In genomic region chr3:186290791-186291190, GRCh38 we compare ENCODE assay signal across 25 cellular contexts.
"Had no signal": no experiment of that assay in that cellular context is flagged by ENCODE, and none has a peak within 500 bp of the region (broad histone marks: within the 10 kb centered on the region; RNA-seq: fewer than 3 reads in every experiment).

No MANE protein-coding gene starts in this region.

- H3K4me1 ChIP-seq: breast epithelium, Peyer's patch had no signal

- H3K36me3 ChIP-seq: breast epithelium, Peyer's patch had no signal

- FAIRE-seq: K562, TTC549 had no signal

- ATAC-seq: activated T-helper 17 cell treated with anti-CD3 and anti-CD28 coated beads, Interleukin-2, amount 50 U/mL, for 72 hours; K562; T-helper 17 cell had no signal

- H3K9me3 ChIP-seq: breast epithelium, Peyer's patch had no signal

- H3K27ac ChIP-seq: breast epithelium, Peyer's patch, VCaP had no signal

- H3K4me3 ChIP-seq: breast epithelium, K562, Peyer's patch had no signal

- H3K27me3 ChIP-seq: breast epithelium, Peyer's patch had no signal

- DNase-seq: activated CD4-positive, alpha-beta memory T cell treated with anti-CD3 and anti-CD28 coated beads for 36 hours; activated CD4-positive, alpha-beta T cell treated with anti-CD3 and anti-CD28 coated beads, Interleukin-2, amount 10 ng/mL, durations not matched to agents 7 days and 5 days; activated CD4-positive, CD25-positive, alpha-beta regulatory T cell; activated gamma-delta T cell; activated naive CD4-positive, alpha-beta T cell treated with anti-CD3 and anti-CD28 coated beads for 36 hours; activated T-cell treated with anti-CD3 and anti-CD28 coated beads for 4 hours; activated T-cell treated with anti-CD3 and anti-CD28 coated beads, Interleukin-2, amount 50 U/mL, for 48 hours; amygdala; caudate nucleus; Karpas-422; NCI-H1105 treated with DMSO at 0.1 percent for 48 hours; NCI-H1436 treated with DMSO at 0.1 percent for 48 hours; NCI-H187; NCI-H2081; NCI-H446; NCI-H524; Peyer's patch; SHP77 treated with DMSO at 0.1 percent for 48 hours; T-helper 17 cell; T-helper 9 cell had no signal
